ENCODE assay signal across 32 cellular contexts in the genomic region with DNA sequence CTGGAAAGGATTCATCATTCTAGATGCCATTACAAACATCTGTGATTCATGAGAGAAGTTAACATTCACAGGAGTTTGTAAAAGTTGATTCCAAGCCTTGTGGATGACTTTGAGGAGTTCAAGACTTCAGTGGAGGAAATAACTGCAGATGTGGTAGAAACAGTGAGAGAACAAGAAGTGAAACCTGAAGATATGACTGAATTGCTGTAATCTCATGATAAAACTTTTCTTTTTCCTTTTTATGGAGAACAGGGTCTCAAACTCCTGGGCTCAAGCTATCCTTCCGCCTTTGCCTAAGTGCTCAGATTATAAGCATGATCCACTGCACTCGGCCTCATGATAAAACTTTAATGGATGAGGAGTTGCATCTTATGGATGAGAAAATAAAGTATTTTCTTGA.
"Had no signal": no experiment of that assay in that cellular context is flagged by ENCODE, and none has a peak within 500 bp of the region (broad histone marks: within the 10 kb centered on the region; RNA-seq: fewer than 3 reads in every experiment).

No MANE protein-coding gene starts in this region.

- FAIRE-seq: bronchial epithelial cell had no signal

- DNase-seq: activated CD4-positive, alpha-beta T cell treated with anti-CD3 and anti-CD28 coated beads for 48 hours; activated CD4-positive, alpha-beta T cell treated with anti-CD3 and anti-CD28 coated beads, Interleukin-2, amount 50 U/mL, for 48 hours; activated CD8-positive, alpha-beta memory T cell treated with anti-CD3 and anti-CD28 coated beads for 24 hours; activated effector memory CD4-positive, alpha-beta T cell treated with Interleukin-2 at 50 U/mL for 16 hours; activated naive CD4-positive, alpha-beta T cell treated with Interleukin-2 at 50 U/mL for 16 hours; anterior cingulate cortex; endodermal cell; foreskin fibroblast; heart left ventricle; hypothalamus; immature natural killer cell; left lung; mesendoderm; natural killer cell; occipital lobe; psoas muscle; stimulated activated CD4-positive, alpha-beta T cell treated with anti-CD3 and anti-CD28 coated beads, Interleukin-1b, Interleukin-23, amount 100 ng/mL, for 48 hours; stimulated activated CD4-positive, alpha-beta T cell treated with anti-CD3 and anti-CD28 coated beads, Interleukin-4, amount 100 ng/mL, for 4 hours; stimulated activated CD8-positive, alpha-beta memory T cell treated with anti-CD3 and anti-CD28 coated beads, Interleukin-4, amount 100 ng/mL, for 48 hours; stomach; tibial artery had no signal

- H3K36me3 ChIP-seq: heart left ventricle, left lung, neural progenitor cell, stomach, tibial artery had no signal

- H3K27ac Mint-ChIP-seq: activated naive CD8-positive, alpha-beta T cell; dendritic cell treated with granulocyte-macrophage colony-stimulating factor and Interleukin-4, amounts not matched to agents 40 ng/mL and 50 ng/mL, for 4 days; endodermal cell; immature natural killer cell; natural killer cell; neural progenitor cell; stimulated activated memory B cell treated with anti-CD40 and anti-IgM and Interleukin-4, amounts not matched to agents 10 μg/mL and 1 μg/mL and 100 μg/mL, for 72 hours had no signal

- H3K4me3 ChIP-seq: heart left ventricle, left lung, lung, neural progenitor cell, psoas muscle, smooth muscle cell, stomach, tibial artery had no signal

- H3K9me3 ChIP-seq: heart left ventricle, left lung, psoas muscle, stomach, tibial artery had no signal

- H3K27ac ChIP-seq: heart left ventricle, left lung, neural progenitor cell, parathyroid adenoma, psoas muscle, stomach, tibial artery, VCaP had no signal

- H3K9ac ChIP-seq: neural progenitor cell, parathyroid adenoma had no signal

- ATAC-seq: esophagus mucosa; heart left ventricle; left lung; natural killer cell; psoas muscle; stimulated activated memory B cell treated with anti-CD40 and anti-IgM and Interleukin-4, amounts not matched to agents 10 μg/mL and 1 μg/mL and 100 μg/mL, for 72 hours had no signal

- H3K79me2 ChIP-seq: parathyroid adenoma had no signal

- H3K4me1 Mint-ChIP-seq: central memory CD8-positive, alpha-beta T cell; immature natural killer cell; natural killer cell; stimulated activated memory B cell treated with anti-CD40 and anti-IgM and Interleukin-4, amounts not matched to agents 10 μg/mL and 1 μg/mL and 100 μg/mL, for 72 hours had no signal

- H3K4me1 ChIP-seq: left lung, parathyroid adenoma, stomach, tibial artery had no signal

- H3K36me3 Mint-ChIP-seq: activated naive CD8-positive, alpha-beta T cell; immature natural killer cell; natural killer cell; stimulated activated memory B cell treated with anti-CD40 and anti-IgM and Interleukin-4, amounts not matched to agents 10 μg/mL and 1 μg/mL and 100 μg/mL, for 72 hours had no signal

- H3K4me3 Mint-ChIP-seq: activated naive CD8-positive, alpha-beta T cell; central memory CD8-positive, alpha-beta T cell; dendritic cell treated with granulocyte-macrophage colony-stimulating factor and Interleukin-4, amounts not matched to agents 40 ng/mL and 50 ng/mL, for 4 days; endodermal cell; immature natural killer cell; natural killer cell; neural progenitor cell; stimulated activated memory B cell treated with anti-CD40 and anti-IgM and Interleukin-4, amounts not matched to agents 10 μg/mL and 1 μg/mL and 100 μg/mL, for 72 hours had no signal

- H2AFZ ChIP-seq: neural progenitor cell, parathyroid adenoma had no signal

- H3K4me2 ChIP-seq: neural progenitor cell, smooth muscle cell had no signal

- H3K9me3 Mint-ChIP-seq: central memory CD8-positive, alpha-beta T cell; dendritic cell treated with granulocyte-macrophage colony-stimulating factor and Interleukin-4, amounts not matched to agents 40 ng/mL and 50 ng/mL, for 4 days; immature natural killer cell; natural killer cell; stimulated activated memory B cell treated with anti-CD40 and anti-IgM and Interleukin-4, amounts not matched to agents 10 μg/mL and 1 μg/mL and 100 μg/mL, for 72 hours had no signal

- H3K27me3 ChIP-seq: heart left ventricle, left lung, neural progenitor cell, stomach, tibial artery had no signal
